13 cellular contexts compared by ENCODE assay signal in genomic region chr6:118899948-118900347, GRCh38. TPM values are rescaled to one million over a fixed set of nuclear protein-coding genes. Genes with fewer than 3 reads are reported as not detected.
A peak's percentile ranks its signal among the peaks of the same experiment; 100 is the strongest.
DNase-seq lines count a peak whose midpoint lies in the region; ATAC-seq lines count a peak whose summit lies in the region.
"Had no signal": no experiment of that assay in that cellular context is flagged by ENCODE, and none has a peak within 500 bp of the region (broad histone marks: within the 10 kb centered on the region; RNA-seq: fewer than 3 reads in every experiment).

No MANE protein-coding gene starts in this region.

- peak overlapping the region; percentile 26 to 41 (median 28) for H3K4me3 Mint-ChIP-seq in T-cell
- H3K4me3 Mint-ChIP-seq in effector memory CD8-positive, alpha-beta T cell: peak overlapping the region; percentile 14 to 58
- peak overlapping the region; percentile 41 to 71 for H3K4me3 Mint-ChIP-seq in stimulated activated naive CD8-positive, alpha-beta T cell treated with anti-CD3 and anti-CD28 coated beads, Interleukin-15, amount 100 ng/mL, for 72 hours

- no peaks in the 10 kb centered on the region for H3K9me3 Mint-ChIP-seq in T-cell
- H3K9me3 Mint-ChIP-seq in effector memory CD8-positive, alpha-beta T cell: no peaks in the 10 kb centered on the region
- H3K9me3 Mint-ChIP-seq in stimulated activated naive CD8-positive, alpha-beta T cell treated with anti-CD3 and anti-CD28 coated beads, Interleukin-15, amount 100 ng/mL, for 72 hours: no peaks in the 10 kb centered on the region

- peaks cover 82 to 84% (median 83%) of the 10 kb centered on the region in 3 donors for H3K4me1 Mint-ChIP-seq in T-cell
- peaks cover 39 to 56% of the 10 kb centered on the region in 2 donors for H3K4me1 Mint-ChIP-seq in effector memory CD8-positive, alpha-beta T cell (ENCODE audit: low read depth in 2 of 2)
- peaks cover 77% of the 10 kb centered on the region for H3K4me1 Mint-ChIP-seq in stimulated activated naive CD8-positive, alpha-beta T cell treated with anti-CD3 and anti-CD28 coated beads, Interleukin-15, amount 100 ng/mL, for 72 hours

- peaks cover 58% of the 10 kb centered on the region for H3K36me3 Mint-ChIP-seq in T-cell
- H3K36me3 Mint-ChIP-seq in effector memory CD8-positive, alpha-beta T cell (ENCODE audit: insufficient read depth): peaks cover 39% of the 10 kb centered on the region

- peak; percentile 10 for DNase-seq in stimulated activated CD4-positive, alpha-beta T cell treated with anti-CD3 and anti-CD28 coated beads, Interleukin-2, amount 100 ng/mL, for 4 hours (ENCODE audit: low read depth)
- DNase-seq in stimulated activated CD4-positive, alpha-beta T cell treated with anti-CD3 and anti-CD28 coated beads, Interleukin-12 subunit alpha, Interleukin-12 subunit beta, amount 100 ng/mL, for 4 hours: no peak
- DNase-seq in T-cell (peak in 2 of 34 experiments; percentile 12 to 15), RPMI8226 (no peak)
- DNase-seq in effector memory CD8-positive, alpha-beta T cell: no peak
- DNase-seq in stimulated activated naive CD8-positive, alpha-beta T cell treated with anti-CD3 and anti-CD28 coated beads, Interleukin-15, amount 100 ng/mL, for 72 hours: peak in 1 of 2 donors; percentile 31
- DNase-seq: MG63, NCI-H2081, NCI-H82, right lobe of liver had no signal

- ATAC-seq in T-cell (replicated peaks in 1 of 4): peak; percentile 52 to 69 (median 60)
- ATAC-seq in effector memory CD8-positive, alpha-beta T cell (replicated peaks): peak; percentile 58
- ATAC-seq in stimulated activated naive CD8-positive, alpha-beta T cell treated with anti-CD3 and anti-CD28 coated beads, Interleukin-15, amount 100 ng/mL, for 72 hours: peak; percentile 94
- no peak for ATAC-seq in esophagus mucosa
- ATAC-seq in GM18868 (IDR thresholded peaks at IDR 0.05; ENCODE audit: unreplicated experiment): no peak
- ATAC-seq: right lobe of liver, Right ventricle myocardium inferior had no signal

- H3K27me3 Mint-ChIP-seq in T-cell: no peaks in the 10 kb centered on the region
- H3K27me3 Mint-ChIP-seq in effector memory CD8-positive, alpha-beta T cell: no peaks in the 10 kb centered on the region
- H3K27me3 Mint-ChIP-seq in stimulated activated naive CD8-positive, alpha-beta T cell treated with anti-CD3 and anti-CD28 coated beads, Interleukin-15, amount 100 ng/mL, for 72 hours: no peaks in the 10 kb centered on the region

- peak overlapping the region; percentile 74 to 85 for H3K27ac Mint-ChIP-seq in T-cell
- peak overlapping the region; percentile 74 to 89 for H3K27ac Mint-ChIP-seq in effector memory CD8-positive, alpha-beta T cell
- H3K27ac Mint-ChIP-seq in stimulated activated naive CD8-positive, alpha-beta T cell treated with anti-CD3 and anti-CD28 coated beads, Interleukin-15, amount 100 ng/mL, for 72 hours: peak overlapping the region in 1 of 2 donors; percentile 85

- CTCF ChIA-PET in T-cell (lab: Charles Lee): interaction anchor here in 1 of 2 donors (1.2 kb wide), 1 partner anchor 105 kb away, joined by 4 read pairs; no protein-coding TSS in a partner anchor

- POLR2A ChIA-PET in T-cell (lab: Charles Lee): interaction anchor here in 1 of 2 donors (0.9 kb wide), 1 partner anchor 24 kb away, joined by 4 read pairs; no protein-coding TSS in a partner anchor

RNA-seq across cellular contexts. Expression of gene ASF1A, which starts 6.0 kb away (rescaled TPM):
- total RNA-seq in T-cell: 10 to 100 TPM; 16.8 to 49.6 (median 42.5) TPM
- 17.9 TPM for total RNA-seq in esophagus mucosa

RNA-seq across cellular contexts. Expression of gene MCM9, which starts 35.0 kb away (rescaled TPM):
- total RNA-seq in T-cell (10 to 100 TPM; 27.9 to 34.8 (median 31.4) TPM), esophagus mucosa (15.6 TPM)

Comparison
In these comparisons a context has a peak if more than half of its experiments do, and no peak if none do; other contexts are left out.
1. ATAC-seq: peak in T-cell (4 of 4), effector memory CD8-positive, alpha-beta T cell (single experiment) and stimulated activated naive CD8-positive, alpha-beta T cell treated with anti-CD3 and anti-CD28 coated beads, Interleukin-15, amount 100 ng/mL, for 72 hours (single experiment); none in esophagus mucosa (single experiment) and GM18868 (single experiment).
2. Peak in every context shown above with its lines, with median percentiles within 50 percentile points of each other: H3K4me3 Mint-ChIP-seq.